Comparison of ENCODE assay signal across 1 cellular context in genomic region chr9:128947423-128948310, GRCh38.
TF ChIP-seq lines count a peak whose summit lies in the region.

Gene DOLK, minus strand, starts transcription at chr9:128947603. Its CDS starts 300 bp downstream, at chr9:128947303.
Gene NUP188, plus strand, starts transcription at chr9:128947699. Its CDS starts 21 bp downstream, at chr9:128947720.

TF ChIP-seq in K562, 482 proteins besides CTCF, POLR2A, EP300 and RAD21 (continued from another document and continues in another):
- TF ChIP-seq, protein P1, sequence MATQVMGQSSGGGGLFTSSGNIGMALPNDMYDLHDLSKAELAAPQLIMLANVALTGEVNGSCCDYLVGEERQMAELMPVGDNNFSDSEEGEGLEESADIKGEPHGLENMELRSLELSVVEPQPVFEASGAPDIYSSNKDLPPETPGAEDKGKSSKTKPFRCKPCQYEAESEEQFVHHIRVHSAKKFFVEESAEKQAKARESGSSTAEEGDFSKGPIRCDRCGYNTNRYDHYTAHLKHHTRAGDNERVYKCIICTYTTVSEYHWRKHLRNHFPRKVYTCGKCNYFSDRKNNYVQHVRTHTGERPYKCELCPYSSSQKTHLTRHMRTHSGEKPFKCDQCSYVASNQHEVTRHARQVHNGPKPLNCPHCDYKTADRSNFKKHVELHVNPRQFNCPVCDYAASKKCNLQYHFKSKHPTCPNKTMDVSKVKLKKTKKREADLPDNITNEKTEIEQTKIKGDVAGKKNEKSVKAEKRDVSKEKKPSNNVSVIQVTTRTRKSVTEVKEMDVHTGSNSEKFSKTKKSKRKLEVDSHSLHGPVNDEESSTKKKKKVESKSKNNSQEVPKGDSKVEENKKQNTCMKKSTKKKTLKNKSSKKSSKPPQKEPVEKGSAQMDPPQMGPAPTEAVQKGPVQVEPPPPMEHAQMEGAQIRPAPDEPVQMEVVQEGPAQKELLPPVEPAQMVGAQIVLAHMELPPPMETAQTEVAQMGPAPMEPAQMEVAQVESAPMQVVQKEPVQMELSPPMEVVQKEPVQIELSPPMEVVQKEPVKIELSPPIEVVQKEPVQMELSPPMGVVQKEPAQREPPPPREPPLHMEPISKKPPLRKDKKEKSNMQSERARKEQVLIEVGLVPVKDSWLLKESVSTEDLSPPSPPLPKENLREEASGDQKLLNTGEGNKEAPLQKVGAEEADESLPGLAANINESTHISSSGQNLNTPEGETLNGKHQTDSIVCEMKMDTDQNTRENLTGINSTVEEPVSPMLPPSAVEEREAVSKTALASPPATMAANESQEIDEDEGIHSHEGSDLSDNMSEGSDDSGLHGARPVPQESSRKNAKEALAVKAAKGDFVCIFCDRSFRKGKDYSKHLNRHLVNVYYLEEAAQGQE (CRISPR knock-in tag; IDR thresholded peaks at IDR 0.05; ENCODE audit: low read depth): 0 out of 2 replicates have a peak, but pooled peaks have one; percentile 45
- no peak for TF ChIP-seq KAT7 (CRISPR knock-in tag; IDR thresholded peaks at IDR 0.05; ENCODE audit: borderline replicate concordance)
- no peak for TF ChIP-seq PPARD (CRISPR knock-in tag; IDR thresholded peaks at IDR 0.05)
- TF ChIP-seq ZNF316 (IDR thresholded peaks at IDR 0.05): no peak; the same call in 1 of the 2 replicates
- TF ChIP-seq, protein P2, sequence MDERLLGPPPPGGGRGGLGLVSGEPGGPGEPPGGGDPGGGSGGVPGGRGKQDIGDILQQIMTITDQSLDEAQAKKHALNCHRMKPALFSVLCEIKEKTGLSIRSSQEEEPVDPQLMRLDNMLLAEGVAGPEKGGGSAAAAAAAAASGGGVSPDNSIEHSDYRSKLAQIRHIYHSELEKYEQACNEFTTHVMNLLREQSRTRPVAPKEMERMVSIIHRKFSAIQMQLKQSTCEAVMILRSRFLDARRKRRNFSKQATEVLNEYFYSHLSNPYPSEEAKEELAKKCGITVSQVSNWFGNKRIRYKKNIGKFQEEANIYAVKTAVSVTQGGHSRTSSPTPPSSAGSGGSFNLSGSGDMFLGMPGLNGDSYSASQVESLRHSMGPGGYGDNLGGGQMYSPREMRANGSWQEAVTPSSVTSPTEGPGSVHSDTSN (CRISPR knock-in tag; IDR thresholded peaks at IDR 0.05; ENCODE audit: low read depth): no peak
- TF ChIP-seq, protein P2 (tag; conservative IDR thresholded peaks at IDR 0.05; ENCODE audit: low read depth): no peak
- TF ChIP-seq PCBP1 (IDR thresholded peaks at IDR 0.05; ENCODE audit: low read depth, low read length, poor library complexity, severe bottlenecking): peak; percentile 59
- TF ChIP-seq ZKSCAN1 (IDR thresholded peaks at IDR 0.05; ENCODE audit: low read depth, low read length): no peak
- TF ChIP-seq CBX5 (IDR thresholded peaks at IDR 0.05; ENCODE audit: borderline replicate concordance, low read depth): no peak
- TF ChIP-seq ZC3H11A (IDR thresholded peaks at IDR 0.05; ENCODE audit: low read depth, low read length): no peak
- TF ChIP-seq ZNF280A (IDR thresholded peaks at IDR 0.05; ENCODE audit: low read depth, partially characterized antibody): no peak
- no peak for TF ChIP-seq BCL6 (CRISPR knock-in tag; IDR thresholded peaks at IDR 0.05)
- no peak for TF ChIP-seq ZNF134 (CRISPR knock-in tag; conservative IDR thresholded peaks at IDR 0.05)
- peak; percentile 95 for TF ChIP-seq BHLHE40 (IDR thresholded peaks at IDR 0.05; ENCODE audit: low read length)
- no peak for TF ChIP-seq NCOA1 (IDR thresholded peaks at IDR 0.05; ENCODE audit: low read depth)
- TF ChIP-seq CREM (IDR thresholded peaks at IDR 0.05; ENCODE audit: low read depth): peak; percentile 94
- TF ChIP-seq JUND (IDR thresholded peaks at IDR 0.05; ENCODE audit: borderline replicate concordance, low read depth, low read length): peak; percentile 18; the same call in 1 of the 2 replicates
- TF ChIP-seq JUND (tag; IDR thresholded peaks at IDR 0.05; ENCODE audit: borderline replicate concordance, low read depth, low read length): no peak; the same call in 2 of the 3 replicates
- TF ChIP-seq PHB (CRISPR knock-in tag; IDR thresholded peaks at IDR 0.05): no peak
- TF ChIP-seq SMARCC2 (IDR thresholded peaks at IDR 0.05; ENCODE audit: low read depth): no peak; the same call in 1 of the 2 replicates
- no peak for TF ChIP-seq NUFIP1 (IDR thresholded peaks at IDR 0.05; ENCODE audit: partially characterized antibody)
- no peak for TF ChIP-seq NELFE (IDR thresholded peaks at IDR 0.05; ENCODE audit: insufficient read depth, insufficient read length)
- 0 out of 2 replicates have a peak, but pooled peaks have one; percentile 31 for TF ChIP-seq FOXK1 (CRISPR knock-in tag; IDR thresholded peaks at IDR 0.05; ENCODE audit: borderline replicate concordance)
- no peak for TF ChIP-seq ZNF282 (CRISPR knock-in tag; IDR thresholded peaks at IDR 0.05)
- no peak for TF ChIP-seq ZNF354B (CRISPR knock-in tag; IDR thresholded peaks at IDR 0.05)
- TF ChIP-seq, protein P3, sequence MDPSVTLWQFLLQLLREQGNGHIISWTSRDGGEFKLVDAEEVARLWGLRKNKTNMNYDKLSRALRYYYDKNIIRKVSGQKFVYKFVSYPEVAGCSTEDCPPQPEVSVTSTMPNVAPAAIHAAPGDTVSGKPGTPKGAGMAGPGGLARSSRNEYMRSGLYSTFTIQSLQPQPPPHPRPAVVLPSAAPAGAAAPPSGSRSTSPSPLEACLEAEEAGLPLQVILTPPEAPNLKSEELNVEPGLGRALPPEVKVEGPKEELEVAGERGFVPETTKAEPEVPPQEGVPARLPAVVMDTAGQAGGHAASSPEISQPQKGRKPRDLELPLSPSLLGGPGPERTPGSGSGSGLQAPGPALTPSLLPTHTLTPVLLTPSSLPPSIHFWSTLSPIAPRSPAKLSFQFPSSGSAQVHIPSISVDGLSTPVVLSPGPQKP (CRISPR knock-in tag; IDR thresholded peaks at IDR 0.05): no peak
- no peak for TF ChIP-seq MTF1 (CRISPR knock-in tag; IDR thresholded peaks at IDR 0.05; ENCODE audit: borderline replicate concordance)
- TF ChIP-seq TAF1 (IDR thresholded peaks at IDR 0.05; ENCODE audit: control insufficient read depth, extremely low read depth, insufficient read depth, low read length, severe bottlenecking): peak; percentile 99
- peak; percentile 5 for TF ChIP-seq HNRNPLL (IDR thresholded peaks at IDR 0.05; ENCODE audit: low read depth, low read length, poor library complexity, severe bottlenecking)
- TF ChIP-seq TAL1 (IDR thresholded peaks at IDR 0.05): no peak
- TF ChIP-seq ZFP30 (CRISPR knock-in tag; IDR thresholded peaks at IDR 0.05; ENCODE audit: borderline replicate concordance): no peak
- peak; percentile 1; the same call in 1 of the 2 replicates for TF ChIP-seq ATF1 (CRISPR knock-in tag; IDR thresholded peaks at IDR 0.05)
- TF ChIP-seq ATF1 (tag; IDR thresholded peaks at IDR 0.05): peak; percentile 95
- TF ChIP-seq RFX7 (CRISPR knock-in tag; IDR thresholded peaks at IDR 0.05): no peak
- TF ChIP-seq HINFP (tag; conservative IDR thresholded peaks at IDR 0.05; ENCODE audit: low read depth): no peak
- peak; percentile 71; the same call in 1 of the 2 replicates for TF ChIP-seq ZNF263 (CRISPR knock-in tag; IDR thresholded peaks at IDR 0.05; ENCODE audit: borderline replicate concordance)
- no peak for TF ChIP-seq ZNF584 (CRISPR knock-in tag; IDR thresholded peaks at IDR 0.05; ENCODE audit: low read depth)
- TF ChIP-seq, protein P4, sequence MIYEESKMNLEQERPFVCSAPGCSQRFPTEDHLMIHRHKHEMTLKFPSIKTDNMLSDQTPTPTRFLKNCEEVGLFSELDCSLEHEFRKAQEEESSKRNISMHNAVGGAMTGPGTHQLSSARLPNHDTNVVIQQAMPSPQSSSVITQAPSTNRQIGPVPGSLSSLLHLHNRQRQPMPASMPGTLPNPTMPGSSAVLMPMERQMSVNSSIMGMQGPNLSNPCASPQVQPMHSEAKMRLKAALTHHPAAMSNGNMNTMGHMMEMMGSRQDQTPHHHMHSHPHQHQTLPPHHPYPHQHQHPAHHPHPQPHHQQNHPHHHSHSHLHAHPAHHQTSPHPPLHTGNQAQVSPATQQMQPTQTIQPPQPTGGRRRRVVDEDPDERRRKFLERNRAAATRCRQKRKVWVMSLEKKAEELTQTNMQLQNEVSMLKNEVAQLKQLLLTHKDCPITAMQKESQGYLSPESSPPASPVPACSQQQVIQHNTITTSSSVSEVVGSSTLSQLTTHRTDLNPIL (CRISPR knock-in tag; IDR thresholded peaks at IDR 0.05): no peak
- TF ChIP-seq, protein P5, sequence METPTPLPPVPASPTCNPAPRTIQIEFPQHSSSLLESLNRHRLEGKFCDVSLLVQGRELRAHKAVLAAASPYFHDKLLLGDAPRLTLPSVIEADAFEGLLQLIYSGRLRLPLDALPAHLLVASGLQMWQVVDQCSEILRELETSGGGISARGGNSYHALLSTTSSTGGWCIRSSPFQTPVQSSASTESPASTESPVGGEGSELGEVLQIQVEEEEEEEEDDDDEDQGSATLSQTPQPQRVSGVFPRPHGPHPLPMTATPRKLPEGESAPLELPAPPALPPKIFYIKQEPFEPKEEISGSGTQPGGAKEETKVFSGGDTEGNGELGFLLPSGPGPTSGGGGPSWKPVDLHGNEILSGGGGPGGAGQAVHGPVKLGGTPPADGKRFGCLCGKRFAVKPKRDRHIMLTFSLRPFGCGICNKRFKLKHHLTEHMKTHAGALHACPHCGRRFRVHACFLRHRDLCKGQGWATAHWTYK (CRISPR knock-in tag; IDR thresholded peaks at IDR 0.05): peak; percentile 61; the same call in 1 of the 2 replicates
- TF ChIP-seq, protein P6, sequence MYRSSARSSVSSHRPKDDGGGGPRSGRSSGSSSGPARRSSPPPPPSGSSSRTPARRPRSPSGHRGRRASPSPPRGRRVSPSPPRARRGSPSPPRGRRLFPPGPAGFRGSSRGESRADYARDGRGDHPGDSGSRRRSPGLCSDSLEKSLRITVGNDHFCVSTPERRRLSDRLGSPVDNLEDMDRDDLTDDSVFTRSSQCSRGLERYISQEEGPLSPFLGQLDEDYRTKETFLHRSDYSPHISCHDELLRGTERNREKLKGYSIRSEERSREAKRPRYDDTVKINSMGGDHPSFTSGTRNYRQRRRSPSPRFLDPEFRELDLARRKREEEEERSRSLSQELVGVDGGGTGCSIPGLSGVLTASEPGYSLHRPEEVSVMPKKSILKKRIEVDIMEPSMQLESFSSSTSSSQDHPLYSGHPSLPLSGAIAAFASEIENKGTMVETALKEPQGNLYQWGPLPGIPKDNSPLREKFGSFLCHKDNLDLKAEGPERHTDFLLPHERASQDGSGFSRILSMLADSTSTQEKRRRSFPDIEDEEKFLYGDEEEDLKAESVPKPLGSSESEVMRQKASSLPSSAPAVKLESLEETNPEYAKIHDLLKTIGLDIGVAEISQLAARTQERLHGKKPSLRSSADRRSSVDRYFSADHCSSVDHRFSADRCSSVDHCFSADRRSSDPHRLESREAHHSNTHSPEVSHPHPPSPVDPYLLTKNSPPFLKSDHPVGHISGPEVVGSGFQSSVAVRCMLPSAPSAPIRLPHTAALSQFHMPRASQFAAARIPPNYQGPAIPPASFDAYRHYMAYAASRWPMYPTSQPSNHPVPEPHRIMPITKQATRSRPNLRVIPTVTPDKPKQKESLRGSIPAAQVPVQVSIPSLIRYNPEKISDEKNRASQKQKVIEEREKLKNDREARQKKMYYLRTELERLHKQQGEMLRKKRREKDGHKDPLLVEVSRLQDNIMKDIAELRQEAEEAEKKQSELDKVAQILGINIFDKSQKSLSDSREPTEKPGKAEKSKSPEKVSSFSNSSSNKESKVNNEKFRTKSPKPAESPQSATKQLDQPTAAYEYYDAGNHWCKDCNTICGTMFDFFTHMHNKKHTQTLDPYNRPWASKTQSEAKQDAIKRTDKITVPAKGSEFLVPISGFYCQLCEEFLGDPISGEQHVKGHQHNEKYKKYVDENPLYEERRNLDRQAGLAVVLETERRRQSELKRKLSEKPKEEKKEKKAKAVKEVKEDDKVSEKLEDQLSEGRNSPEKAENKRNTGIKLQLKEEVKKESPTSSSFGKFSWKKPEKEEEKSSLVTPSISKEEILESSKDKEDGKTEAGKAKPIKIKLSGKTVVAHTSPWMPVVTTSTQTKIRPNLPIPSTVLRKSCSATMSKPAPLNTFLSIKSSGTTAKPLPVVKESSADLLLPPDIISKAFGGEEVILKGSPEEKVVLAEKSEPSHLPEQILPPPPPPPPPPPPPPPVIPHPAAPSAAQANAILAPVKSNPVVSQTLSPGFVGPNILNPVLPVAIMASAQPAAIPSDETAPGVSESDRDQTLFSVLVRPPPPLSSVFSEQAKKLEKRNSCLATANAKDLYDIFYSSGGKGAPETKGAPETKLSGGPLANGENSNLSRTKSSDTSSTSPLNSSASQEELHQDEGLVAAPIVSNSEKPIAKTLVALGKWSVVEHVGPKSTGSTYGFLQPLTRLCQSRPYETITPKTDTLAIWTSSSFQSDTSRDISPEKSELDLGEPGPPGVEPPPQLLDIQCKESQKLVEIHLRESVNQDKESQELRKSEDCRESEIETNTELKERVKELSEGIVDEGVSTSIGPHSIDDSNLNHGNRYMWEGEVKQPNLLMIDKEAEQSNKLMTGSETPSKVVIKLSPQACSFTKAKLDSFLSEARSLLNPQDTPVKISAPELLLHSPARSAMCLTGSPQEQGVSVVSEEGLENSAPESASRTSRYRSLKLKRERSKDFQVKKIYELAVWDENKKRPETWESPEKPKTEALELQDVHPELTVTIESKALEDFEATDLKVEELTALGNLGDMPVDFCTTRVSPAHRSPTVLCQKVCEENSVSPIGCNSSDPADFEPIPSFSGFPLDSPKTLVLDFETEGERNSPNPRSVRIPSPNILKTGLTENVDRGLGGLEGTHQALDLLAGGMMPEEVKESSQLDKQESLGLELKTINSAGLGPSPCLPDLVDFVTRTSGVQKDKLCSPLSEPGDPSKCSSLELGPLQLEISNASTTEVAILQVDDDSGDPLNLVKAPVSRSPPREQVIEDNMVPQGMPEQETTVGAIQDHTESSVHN (IDR thresholded peaks at IDR 0.05; ENCODE audit: borderline replicate concordance in 1 of 2, low read depth in 1 of 2): no peak
